Comparison of ENCODE assay signal across 9 cellular contexts in genomic region chr1:90716552-90717355, GRCh38. TPM values are rescaled to one million over a fixed set of nuclear protein-coding genes. Genes with fewer than 3 reads are reported as not detected.
DNase-seq lines count a peak whose midpoint lies in the region; ATAC-seq and TF ChIP-seq lines count a peak whose summit lies in the region.
"Had no signal": no experiment of that assay in that cellular context is flagged by ENCODE, and none has a peak within 500 bp of the region (broad histone marks: within the 10 kb centered on the region; RNA-seq: fewer than 3 reads in every experiment).

Gene BARHL2, minus strand, starts transcription at chr1:90717302. Its CDS starts 107 bp downstream, at chr1:90717195.

- H3K4me1 ChIP-seq in HEK293 (ENCODE audit: control insufficient read depth, insufficient read depth, low read length) (peaks cover 3% of the 10 kb centered on the region; the same call in 1 of the 2 replicates), MM.1S (ENCODE audit: low read length) (no peaks in the 10 kb centered on the region)

- CTCF ChIA-PET in HEK293 (lab: Yijun Ruan, JAX): interaction anchor here (0.6 to 1.6 kb wide), 3 partner anchors 10 to 241 kb away, joined by 3 read pairs; no protein-coding TSS in a partner anchor

- H3K27me3 Mint-ChIP-seq in chondrocyte (ENCODE audit: low read depth): peaks cover 82% of the 10 kb centered on the region
- peaks cover 46 to 99% (median 76%) of the 10 kb centered on the region in 5 donors for H3K27me3 Mint-ChIP-seq in naive thymus-derived CD8-positive, alpha-beta T cell

- no peak for TF ChIP-seq CTCF in AG09309 (IDR thresholded peaks at IDR 0.05; ENCODE audit: control insufficient read depth, insufficient read depth, low read depth, low read length, missing control alignments)
- no peak for TF ChIP-seq CTCF in HEK293 (tag by site-specific recombination; IDR thresholded peaks at IDR 0.05)
- no peak for TF ChIP-seq CTCF in chondrocyte (IDR thresholded peaks at IDR 0.05)
- TF ChIP-seq CTCF in MM.1S (IDR thresholded peaks at IDR 0.05; ENCODE audit: low read length): no peak

- H3K9ac ChIP-seq in MM.1S (ENCODE audit: low read length): no peak within 1 kb of the TSS

- DNase-seq in AG09309 (ENCODE audit: low read depth): no peak
- DNase-seq in chondrocyte (ENCODE audit: low spot score): no peak
- no peak for DNase-seq in naive thymus-derived CD8-positive, alpha-beta T cell
- DNase-seq in MM.1S: no peak
- no peak for DNase-seq in stimulated activated CD4-positive, alpha-beta T cell treated with anti-CD3 and anti-CD28 coated beads, Interleukin-12 subunit alpha, Interleukin-12 subunit beta, amount 100 ng/mL, for 4 hours

- peaks cover 3% of the 10 kb centered on the region for H3K9me3 Mint-ChIP-seq in chondrocyte (ENCODE audit: low read depth)
- peaks cover 12 to 54% (median 22%) of the 10 kb centered on the region in 9 donors for H3K9me3 Mint-ChIP-seq in naive thymus-derived CD8-positive, alpha-beta T cell

- H3K4me2 ChIP-seq in MM.1S (ENCODE audit: low read depth, low read length): no peak within 1 kb of the TSS

- H4K20me1 ChIP-seq in MM.1S (ENCODE audit: insufficient read depth, low read length): no peaks in the 10 kb centered on the region

- H3K4me3 ChIP-seq in AG09309 (ENCODE audit: control insufficient read depth, low read depth, low read length): peak within 1 kb of the TSS; percentile 34
- H3K4me3 ChIP-seq in HEK293 (ENCODE audit: low read depth, low read length): peak within 1 kb of the TSS; percentile 67
- no peak within 1 kb of the TSS for H3K4me3 ChIP-seq in MM.1S (ENCODE audit: low read length)

- H3K27me3 ChIP-seq in MM.1S (replicated peaks; ENCODE audit: insufficient read depth, low read length): no peaks in the 10 kb centered on the region

- H2AFZ ChIP-seq in MM.1S (ENCODE audit: low read length): no peak within 1 kb of the TSS

- H3K4me1 Mint-ChIP-seq in chondrocyte (ENCODE audit: low read depth): peaks cover 17% of the 10 kb centered on the region
- peaks cover 17 to 30% (median 22%) of the 10 kb centered on the region in 4 donors for H3K4me1 Mint-ChIP-seq in naive thymus-derived CD8-positive, alpha-beta T cell

- H3K79me2 ChIP-seq in MM.1S (ENCODE audit: low read length): no peaks in the 10 kb centered on the region

- no peak within 1 kb of the TSS for H3K27ac Mint-ChIP-seq in chondrocyte (ENCODE audit: unreplicated experiment)
- peak within 1 kb of the TSS in 3 of 10 donors; percentile 28 to 93 (median 43) for H3K27ac Mint-ChIP-seq in naive thymus-derived CD8-positive, alpha-beta T cell

- H3K36me3 ChIP-seq in HEK293 (ENCODE audit: control insufficient read depth in 2 of 2, insufficient read depth in 1 of 2, low read length in 2 of 2): no peaks in the 10 kb centered on the region
- no peaks in the 10 kb centered on the region for H3K36me3 ChIP-seq in MM.1S (replicated peaks; ENCODE audit: insufficient read depth, low read length)

- H3F3A ChIP-seq in MM.1S (ENCODE audit: insufficient read depth, low read length): 0 out of 2 replicates have a peak, but pooled peaks cover 3% of the 10 kb centered on the region

- H3K9me3 ChIP-seq in HEK293 (ENCODE audit: control insufficient read depth, insufficient read depth, low read depth, low read length) (no peaks in the 10 kb centered on the region), MM.1S (replicated peaks; ENCODE audit: insufficient read depth, low read length) (no peaks in the 10 kb centered on the region)

- H3K36me3 Mint-ChIP-seq in chondrocyte (ENCODE audit: low read depth): peaks cover 8% of the 10 kb centered on the region
- peaks cover 16 to 39% (median 36%) of the 10 kb centered on the region in 3 donors for H3K36me3 Mint-ChIP-seq in naive thymus-derived CD8-positive, alpha-beta T cell

- no peak for ATAC-seq in naive thymus-derived CD8-positive, alpha-beta T cell
- no peak for ATAC-seq in GM19351 (IDR thresholded peaks at IDR 0.05; ENCODE audit: unreplicated experiment)
- ATAC-seq in HG03432 (IDR thresholded peaks at IDR 0.05; ENCODE audit: unreplicated experiment): no peak

- POLR2A ChIA-PET in HEK293 (lab: Yijun Ruan, JAX): interaction anchor here (0.6 kb wide), 1 partner anchor 1262 kb away, joined by 6 read pairs; no protein-coding TSS in a partner anchor
- POLR2A ChIA-PET in naive thymus-derived CD8-positive, alpha-beta T cell (lab: Charles Lee): no interaction called here

- no peaks in the 10 kb centered on the region for H3K9me2 ChIP-seq in MM.1S (replicated peaks; ENCODE audit: insufficient read depth, low read length)

- peak within 1 kb of the TSS; percentile 67; the same call in 1 of the 2 replicates for H3K27ac ChIP-seq in HEK293 (ENCODE audit: extremely low read depth, low read depth, low read length)
- no peak within 1 kb of the TSS for H3K27ac ChIP-seq in MM.1S (ENCODE audit: low read length)

- peak within 1 kb of the TSS; percentile 71 for H3K4me3 Mint-ChIP-seq in chondrocyte (ENCODE audit: unreplicated experiment)
- H3K4me3 Mint-ChIP-seq in naive thymus-derived CD8-positive, alpha-beta T cell: peak within 1 kb of the TSS; percentile 61 to 84 (median 78)

TF ChIP-seq in HEK293, 187 proteins besides CTCF, POLR2A, EP300 and RAD21:
- TF ChIP-seq ZNF335 (tag by site-specific recombination; conservative IDR thresholded peaks at IDR 0.05): peak; percentile 90
- TF ChIP-seq ZNF426 (tag by site-specific recombination; IDR thresholded peaks at IDR 0.05): no peak
- TF ChIP-seq, protein P1, sequence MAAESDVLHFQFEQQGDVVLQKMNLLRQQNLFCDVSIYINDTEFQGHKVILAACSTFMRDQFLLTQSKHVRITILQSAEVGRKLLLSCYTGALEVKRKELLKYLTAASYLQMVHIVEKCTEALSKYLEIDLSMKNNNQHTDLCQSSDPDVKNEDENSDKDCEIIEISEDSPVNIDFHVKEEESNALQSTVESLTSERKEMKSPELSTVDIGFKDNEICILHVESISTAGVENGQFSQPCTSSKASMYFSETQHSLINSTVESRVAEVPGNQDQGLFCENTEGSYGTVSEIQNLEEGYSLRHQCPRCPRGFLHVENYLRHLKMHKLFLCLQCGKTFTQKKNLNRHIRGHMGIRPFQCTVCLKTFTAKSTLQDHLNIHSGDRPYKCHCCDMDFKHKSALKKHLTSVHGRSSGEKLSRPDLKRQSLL (tag by site-specific recombination; IDR thresholded peaks at IDR 0.05): 0 out of 2 replicates have a peak, but pooled peaks have one; percentile 12
- peak; percentile 9; the same call in 1 of the 2 replicates for TF ChIP-seq ZNF341 (tag by site-specific recombination; IDR thresholded peaks at IDR 0.05; ENCODE audit: low read depth)
- TF ChIP-seq ZBTB20 (tag by site-specific recombination; IDR thresholded peaks at IDR 0.05): peak; percentile 32; the same call in 1 of the 2 replicates
- TF ChIP-seq ZNF660 (tag by site-specific recombination; IDR thresholded peaks at IDR 0.05): no peak
- TF ChIP-seq ZBTB8A (tag by site-specific recombination; IDR thresholded peaks at IDR 0.05): 0 out of 2 replicates have a peak, but pooled peaks have one; percentile 7
- TF ChIP-seq ZBTB17 (tag by site-specific recombination; IDR thresholded peaks at IDR 0.05): peak; percentile 82
- TF ChIP-seq, protein P2, sequence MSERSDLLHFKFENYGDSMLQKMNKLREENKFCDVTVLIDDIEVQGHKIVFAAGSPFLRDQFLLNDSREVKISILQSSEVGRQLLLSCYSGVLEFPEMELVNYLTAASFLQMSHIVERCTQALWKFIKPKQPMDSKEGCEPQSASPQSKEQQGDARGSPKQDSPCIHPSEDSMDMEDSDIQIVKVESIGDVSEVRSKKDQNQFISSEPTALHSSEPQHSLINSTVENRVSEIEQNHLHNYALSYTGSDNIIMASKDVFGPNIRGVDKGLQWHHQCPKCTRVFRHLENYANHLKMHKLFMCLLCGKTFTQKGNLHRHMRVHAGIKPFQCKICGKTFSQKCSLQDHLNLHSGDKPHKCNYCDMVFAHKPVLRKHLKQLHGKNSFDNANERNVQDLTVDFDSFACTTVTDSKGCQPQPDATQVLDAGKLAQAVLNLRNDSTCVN (tag by site-specific recombination; optimal IDR thresholded peaks at IDR 0.05): peak; percentile 57
- TF ChIP-seq GLIS2 (tag by site-specific recombination; IDR thresholded peaks at IDR 0.05): peak; percentile 64
- TF ChIP-seq WT1 (tag by site-specific recombination; IDR thresholded peaks at IDR 0.05): no peak

RNA-seq across cellular contexts. Expression of gene BARHL2, which starts in this region (rescaled TPM):
- total RNA-seq in chondrocyte: not detected in 3 replicates
- total RNA-seq in naive thymus-derived CD8-positive, alpha-beta T cell: not detected
- polyA plus RNA-seq in naive thymus-derived CD8-positive, alpha-beta T cell: not detected
- total RNA-seq: epithelial cell of proximal tubule had no signal
